In genomic region chr6:41392249-41392648, GRCh38 we compare ENCODE assay signal across 22 cellular contexts.
"Had no signal": no experiment of that assay in that cellular context is flagged by ENCODE, and none has a peak within 500 bp of the region (broad histone marks: within the 10 kb centered on the region; RNA-seq: fewer than 3 reads in every experiment).

No MANE protein-coding gene starts in this region.

- DNase-seq: activated CD4-positive, alpha-beta T cell treated with anti-CD3 and anti-CD28 coated beads for 36 hours; activated CD4-positive, CD25-positive, alpha-beta regulatory T cell; activated CD8-positive, alpha-beta memory T cell treated with anti-CD3 and anti-CD28 coated beads, Interleukin-2, amount 10 ng/mL, durations not matched to agents 7 days and 5 days; activated CD8-positive, alpha-beta T cell treated with anti-CD3 and anti-CD28 coated beads, Interleukin-2, amount 10 ng/mL, durations not matched to agents 7 days and 5 days; activated naive CD8-positive, alpha-beta T cell treated with anti-CD3 and anti-CD28 coated beads, Interleukin-2, amount 50 U/mL, for 24 hours; activated T-cell treated with anti-CD3 and anti-CD28 coated beads, Interleukin-2, amount 50 U/mL, for 48 hours; anterior cingulate cortex; endodermal cell; foreskin fibroblast; heart left ventricle; hypothalamus; immature natural killer cell; kidney; left colon; mammary epithelial cell; nephron progenitor cell; ovary; retina; stimulated activated CD4-positive, alpha-beta T cell treated with anti-CD3 and anti-CD28 coated beads, Interleukin-12 subunit alpha, Interleukin-12 subunit beta, amount 100 ng/mL, for 4 hours; stimulated activated CD4-positive, alpha-beta T cell treated with anti-CD3 and anti-CD28 coated beads, Interleukin-4, amount 100 ng/mL, for 1 hour; T1000; trophoblast cell had no signal
